ENCODE assay signal across 15 cellular contexts in genomic region chr20:44188752-44189151, GRCh38. TPM values are rescaled to one million over a fixed set of nuclear protein-coding genes. Genes with fewer than 3 reads are reported as not detected.
DNase-seq lines count a peak whose midpoint lies in the region; ATAC-seq, FAIRE-seq and TF ChIP-seq lines count a peak whose summit lies in the region.
"Had no signal": no experiment of that assay in that cellular context is flagged by ENCODE, and none has a peak within 500 bp of the region (broad histone marks: within the 10 kb centered on the region; RNA-seq: fewer than 3 reads in every experiment).

No MANE protein-coding gene starts in this region.

- no peak overlapping the region for H3K4me3 Mint-ChIP-seq in progenitor cell of endocrine pancreas (ENCODE audit: low read depth)
- H3K4me3 Mint-ChIP-seq: activated CD4-positive, alpha-beta T cell treated with anti-CD3 and anti-CD28 coated beads, Interleukin-2, amount 10 ng/mL, durations not matched to agents 24 days and 14 days had no signal

- peak overlapping the region; percentile 100 for H3K4me2 ChIP-seq in mammary epithelial cell (ENCODE audit: insufficient read depth, low read depth, low read length)

- peaks cover 10% of the 10 kb centered on the region for H3K4me1 Mint-ChIP-seq in progenitor cell of endocrine pancreas (ENCODE audit: low read depth)

- intact Hi-C loops in Right ventricle myocardium inferior (cut with DNase I): loop anchor here (1.0 kb wide), 1 partner anchor 72 kb away; no protein-coding TSS in a partner anchor
- intact Hi-C loops in cardiac septum (cut with DNase I): loop anchor here (5.0 kb wide), 1 partner anchor 36 kb away; no protein-coding TSS in a partner anchor
- intact Hi-C loops in mammary epithelial cell (cut with micrococcal nuclease): loop anchor here (5.0 kb wide), 2 partner anchors 436 to 731 kb away; partner anchors contain the start of gene SRSF6
- intact Hi-C loops in upper lobe of right lung (cut with DNase I): no loop called here

- no TSS peak for BruUV-seq in mammary epithelial cell (replicated peaks; lab: Mats Ljungman, UMichigan)

- H2AFZ ChIP-seq in mammary epithelial cell (ENCODE audit: low read depth, low read length): peak overlapping the region; percentile 84

- ATAC-seq in Right ventricle myocardium inferior: peak; percentile 17
- ATAC-seq in upper lobe of right lung: peak; percentile 58

- no peak overlapping the region for H3K27ac Mint-ChIP-seq in progenitor cell of endocrine pancreas
- H3K27ac Mint-ChIP-seq: activated CD4-positive, alpha-beta T cell treated with anti-CD3 and anti-CD28 coated beads, Interleukin-2, amount 10 ng/mL, durations not matched to agents 24 days and 14 days had no signal

- peak overlapping the region; percentile 87 for H3K27ac ChIP-seq in mammary epithelial cell (ENCODE audit: insufficient read depth, low read depth, low read length)
- peak overlapping the region; percentile 84 for H3K27ac ChIP-seq in muscle layer of colon (ENCODE audit: low read depth, low read length)
- peak overlapping the region; percentile 42 for H3K27ac ChIP-seq in upper lobe of right lung
- H3K27ac ChIP-seq: SK-N-MC had no signal

- no peaks in the 10 kb centered on the region for H4K20me1 ChIP-seq in mammary epithelial cell (ENCODE audit: insufficient read depth, low read length)

- peaks cover 20% of the 10 kb centered on the region for H3K27me3 Mint-ChIP-seq in progenitor cell of endocrine pancreas

- H3K9ac ChIP-seq in mammary epithelial cell (ENCODE audit: insufficient read depth, low read length): no peak overlapping the region
- H3K9ac ChIP-seq in muscle layer of colon (ENCODE audit: low read length): peak overlapping the region; percentile 96

- in situ Hi-C loops in mammary epithelial cell (cut with MboI; ENCODE audit: low sequenced_read_pairs in 2 of 2): loop anchor here (5.0 kb wide), 1 partner anchor 71 kb away; no protein-coding TSS in a partner anchor

- dilution Hi-C loops in mammary epithelial cell (cut with HindIII; ENCODE audit: low sequenced_read_pairs): no loop called here

- H3K4me1 ChIP-seq in mammary epithelial cell (ENCODE audit: insufficient read depth, low read length) (peaks cover 35% of the 10 kb centered on the region), muscle layer of colon (ENCODE audit: insufficient read depth, low read length) (peaks cover 28% of the 10 kb centered on the region), upper lobe of right lung (peaks cover 14% of the 10 kb centered on the region)

- H3K9me3 ChIP-seq in mammary epithelial cell (replicated peaks; ENCODE audit: insufficient read depth, low read length): no peaks in the 10 kb centered on the region
- no peaks in the 10 kb centered on the region for H3K9me3 ChIP-seq in muscle layer of colon (ENCODE audit: low read length)
- no peaks in the 10 kb centered on the region for H3K9me3 ChIP-seq in upper lobe of right lung

- DNase-seq in Right ventricle myocardium inferior (ENCODE audit: missing footprints): no peak
- no peak for DNase-seq in cardiac septum (ENCODE audit: low spot score)
- DNase-seq in mammary epithelial cell: no peak
- no peak for DNase-seq in upper lobe of right lung
- DNase-seq in NCI-H2029 (lab: John Stamatoyannopoulos, UW): no peak
- DNase-seq in progenitor cell of endocrine pancreas (ENCODE audit: low spot score, unreplicated experiment): no peak
- DNase-seq in D721Med (ENCODE audit: insufficient read length, low spot score): no peak
- DNase-seq: ACHN; activated CD4-positive, alpha-beta T cell treated with anti-CD3 and anti-CD28 coated beads, Interleukin-2, amount 10 ng/mL, durations not matched to agents 24 days and 14 days; activated gamma-delta T cell; posterior cingulate gyrus had no signal

- no peaks in the 10 kb centered on the region for H3K36me3 Mint-ChIP-seq in progenitor cell of endocrine pancreas (ENCODE audit: insufficient read depth)

- H3K79me2 ChIP-seq in mammary epithelial cell (ENCODE audit: insufficient read depth, low read length): peaks cover 29% of the 10 kb centered on the region

- H3K36me3 ChIP-seq in mammary epithelial cell (ENCODE audit: insufficient read depth, low read length): no peaks in the 10 kb centered on the region
- no peaks in the 10 kb centered on the region for H3K36me3 ChIP-seq in muscle layer of colon (ENCODE audit: insufficient read depth, low read length)
- no peaks in the 10 kb centered on the region for H3K36me3 ChIP-seq in upper lobe of right lung

- no peaks in the 10 kb centered on the region for H3K9me3 Mint-ChIP-seq in progenitor cell of endocrine pancreas (ENCODE audit: low read depth)
- H3K9me3 Mint-ChIP-seq: activated CD4-positive, alpha-beta T cell treated with anti-CD3 and anti-CD28 coated beads, Interleukin-2, amount 10 ng/mL, durations not matched to agents 24 days and 14 days had no signal

- CTCF ChIA-PET in mammary epithelial cell (lab: Charles Lee; ENCODE audit: low non-redundant PET): interaction anchor here (0.6 kb wide), 1 partner anchor 72 kb away, joined by 3 read pairs; no protein-coding TSS in a partner anchor

- 57% methylated on average over 6 of the region's 6 CpGs for WGBS in mammary epithelial cell (ENCODE audit: low coverage, missing lambda C conversion rate)

- H3K27me3 ChIP-seq in mammary epithelial cell (ENCODE audit: insufficient read depth, low read length) (no peaks in the 10 kb centered on the region), muscle layer of colon (ENCODE audit: control insufficient read depth in 1 of 2, insufficient read depth in 2 of 2, low read length in 2 of 2) (no peaks in the 10 kb centered on the region), upper lobe of right lung (peaks cover 21% of the 10 kb centered on the region)

- TF ChIP-seq CTCF in mammary epithelial cell (conservative IDR thresholded peaks at IDR 0.05 in 1 of 2, IDR thresholded peaks at IDR 0.05 in 1 of 2; ENCODE audit: extremely low read depth in 1 of 2, insufficient read depth in 1 of 2, low read depth in 1 of 2, low read length in 2 of 2) (no peak), upper lobe of right lung (IDR thresholded peaks at IDR 0.05) (no peak), progenitor cell of endocrine pancreas (IDR thresholded peaks at IDR 0.05; ENCODE audit: unreplicated experiment) (no peak), D721Med (IDR thresholded peaks at IDR 0.05; ENCODE audit: insufficient read depth, missing control alignments) (no peak)

- no peak for FAIRE-seq in D721Med (lab: Jason Lieb, UNC)
- FAIRE-seq: GM12892 had no signal

- H3K4me3 ChIP-seq in mammary epithelial cell (replicated peaks in 1 of 3; ENCODE audit: insufficient read depth in 1 of 3, low read depth in 2 of 3, low read length in 3 of 3): no peak overlapping the region
- no peak overlapping the region for H3K4me3 ChIP-seq in muscle layer of colon (ENCODE audit: low read depth in 1 of 2, low read length in 2 of 2)
- no peak overlapping the region for H3K4me3 ChIP-seq in upper lobe of right lung
- H3K4me3 ChIP-seq: SK-N-MC had no signal

RNA-seq across cellular contexts. Expression of gene JPH2, which starts 1.8 kb away (rescaled TPM):
- total RNA-seq in Right ventricle myocardium inferior: 197 TPM
- total RNA-seq in cardiac septum: 182 TPM
- 10 to 100 TPM in 1 of 2 donors, 1 to 10 TPM in 1; 5.5 to 14.2 TPM for total RNA-seq in mammary epithelial cell
- 6.8 TPM for polyA plus RNA-seq in mammary epithelial cell
- 19.3 TPM for polyA minus RNA-seq in mammary epithelial cell
- total RNA-seq in upper lobe of right lung: 7.9 TPM
- 0.12 and 0.24 TPM in 2 replicates for total RNA-seq in progenitor cell of endocrine pancreas

RNA-seq across cellular contexts. Expression of gene OSER1, which starts 21.8 kb away (rescaled TPM):
- total RNA-seq in Right ventricle myocardium inferior (32.1 TPM), cardiac septum (28.4 TPM), mammary epithelial cell (10 to 100 TPM; 18.5 to 29.5 TPM), upper lobe of right lung (29.6 TPM), progenitor cell of endocrine pancreas (34.9 and 35.0 TPM in 2 replicates)
- 32.4 TPM for polyA plus RNA-seq in mammary epithelial cell
- polyA minus RNA-seq in mammary epithelial cell: 40.5 TPM

RNA-seq across cellular contexts. Expression of gene GDAP1L1, which starts 58.4 kb away (rescaled TPM):
- total RNA-seq in Right ventricle myocardium inferior (0.38 TPM), cardiac septum (0.67 TPM), mammary epithelial cell (not detected), upper lobe of right lung (not detected), progenitor cell of endocrine pancreas (0.24 and 1.1 TPM in 2 replicates)
- not detected for polyA plus RNA-seq in mammary epithelial cell
- polyA minus RNA-seq in mammary epithelial cell: not detected
- total RNA-seq: activated CD4-positive, alpha-beta T cell treated with anti-CD3 and anti-CD28 coated beads, Interleukin-2, amount 10 ng/mL, durations not matched to agents 24 days and 14 days; fibroblast of villous mesenchyme had no signal

Comparison
In these comparisons a context has a peak if more than half of its experiments do, and no peak if none do; other contexts are left out.
1. RNA of gene JPH2, which starts 1.8 kb away (total RNA-seq): 197 TPM in Right ventricle myocardium inferior (single experiment) and 182 TPM in cardiac septum (single experiment); 5.5 to 14.2 TPM in mammary epithelial cell, 7.9 TPM in upper lobe of right lung (single experiment) and 0.12 to 0.24 TPM in progenitor cell of endocrine pancreas; every median in the first group is over 10 times any median in the second.
2. Peak in every context shown above with its lines, with median percentiles within 50 percentile points of each other: H3K27ac ChIP-seq.